ENCODE assay signal across 29 cellular contexts in the genomic region with DNA sequence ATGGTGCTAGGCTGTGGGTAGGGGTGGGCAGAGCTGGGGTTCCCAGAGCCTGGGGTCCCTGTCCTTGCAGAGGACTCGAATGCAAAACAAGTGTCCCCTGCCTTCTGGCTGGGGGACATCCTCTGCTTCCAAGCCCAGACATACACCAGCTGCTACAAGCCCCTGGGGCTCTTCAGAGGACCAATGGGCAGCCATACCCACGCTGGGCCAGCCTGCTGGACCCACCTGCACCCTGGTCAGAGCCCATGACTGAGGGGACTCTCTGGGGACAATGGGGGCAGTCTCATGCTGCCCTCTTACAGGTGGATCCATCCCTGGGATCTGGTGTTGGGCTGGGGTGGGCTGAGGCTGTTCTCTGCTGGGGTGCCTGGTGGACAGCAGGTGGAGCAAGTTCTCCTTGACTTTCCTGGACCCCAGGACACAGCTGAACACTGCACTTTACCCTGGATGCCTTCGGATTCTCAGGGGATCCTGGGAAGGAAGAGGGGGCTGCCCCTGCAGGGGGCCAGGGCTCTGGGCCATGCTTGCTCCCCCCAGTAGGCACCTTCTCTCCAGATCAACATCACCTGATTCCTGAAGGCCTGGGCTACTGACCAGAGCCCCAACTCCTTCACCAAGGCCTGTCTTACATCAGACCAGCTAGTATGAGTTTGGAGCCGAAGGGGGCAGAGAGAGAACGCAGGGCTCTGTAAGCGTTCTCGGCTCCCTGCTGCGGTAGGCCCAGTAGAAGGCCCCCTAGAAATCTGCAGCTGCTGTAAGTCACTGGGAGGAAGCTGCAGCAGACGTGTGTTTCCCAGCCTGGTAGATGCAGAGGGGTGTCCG. TPM values are rescaled to one million over a fixed set of nuclear protein-coding genes. Genes with fewer than 3 reads are reported as not detected.
"Had no signal": no experiment of that assay in that cellular context is flagged by ENCODE, and none has a peak within 500 bp of the region (broad histone marks: within the 10 kb centered on the region; RNA-seq: fewer than 3 reads in every experiment).

No MANE protein-coding gene starts in this region.

- H3K27me3 ChIP-seq: brain microvascular endothelial cell, cardiac muscle cell, Peyer's patch, SJCRH30 had no signal

- H3K4me1 Mint-ChIP-seq: activated naive CD8-positive, alpha-beta T cell treated with anti-CD3 and anti-CD28 coated beads for 36 hours had no signal

- H3K36me3 Mint-ChIP-seq: activated naive CD8-positive, alpha-beta T cell treated with anti-CD3 and anti-CD28 coated beads for 36 hours had no signal

- H3K9ac ChIP-seq: SK-N-SH had no signal

- H3K27ac ChIP-seq: brain microvascular endothelial cell, cardiac muscle cell, Peyer's patch, RWPE1, SJCRH30 had no signal

- H3K27me3 Mint-ChIP-seq: activated CD8-positive, alpha-beta T cell treated with anti-CD3 and anti-CD28 coated beads for 36 hours; activated naive CD8-positive, alpha-beta T cell treated with anti-CD3 and anti-CD28 coated beads for 36 hours had no signal

- H3K9me3 ChIP-seq: Peyer's patch, SJCRH30, SK-N-SH had no signal

- H3K36me3 ChIP-seq: brain microvascular endothelial cell, cardiac muscle cell, Peyer's patch, SJCRH30 had no signal

- H3K9me3 Mint-ChIP-seq: activated CD8-positive, alpha-beta T cell treated with anti-CD3 and anti-CD28 coated beads for 36 hours; activated naive CD4-positive, alpha-beta T cell treated with anti-CD3 and anti-CD28 coated beads for 36 hours; activated naive CD8-positive, alpha-beta T cell treated with anti-CD3 and anti-CD28 coated beads for 36 hours; activated T-cell treated with anti-CD3 and anti-CD28 coated beads, Interleukin-2, amount 50 U/mL, for 72 hours had no signal

- H3K4me2 ChIP-seq: SK-N-SH had no signal

- H3K27ac Mint-ChIP-seq: activated CD8-positive, alpha-beta T cell treated with anti-CD3 and anti-CD28 coated beads for 36 hours; activated naive CD4-positive, alpha-beta T cell treated with anti-CD3 and anti-CD28 coated beads for 36 hours; activated naive CD8-positive, alpha-beta T cell treated with anti-CD3 and anti-CD28 coated beads for 36 hours; activated T-cell treated with anti-CD3 and anti-CD28 coated beads, Interleukin-2, amount 50 U/mL, for 72 hours had no signal

- H3K9me2 ChIP-seq: SK-N-SH had no signal

- H3K4me1 ChIP-seq: Peyer's patch had no signal

- DNase-seq: activated CD4-positive, alpha-beta T cell treated with anti-CD3 and anti-CD28 coated beads for 4 hours; activated CD8-positive, alpha-beta memory T cell treated with anti-CD3 and anti-CD28 coated beads, Interleukin-2, amount 50 U/mL, for 4 hours; activated CD8-positive, alpha-beta T cell treated with anti-CD3 and anti-CD28 coated beads for 36 hours; activated naive CD4-positive, alpha-beta T cell treated with anti-CD3 and anti-CD28 coated beads for 36 hours; activated naive CD8-positive, alpha-beta T cell treated with anti-CD3 and anti-CD28 coated beads for 36 hours; activated T-cell treated with anti-CD3 and anti-CD28 coated beads, Interleukin-2, amount 50 U/mL, for 72 hours; brain microvascular endothelial cell; NCI-H1092 treated with DMSO at 0.1 percent for 48 hours; NCI-H1417 treated with DMSO at 0.1 percent for 48 hours; NCI-H1694; NCI-H2029; NCI-H2107; NCI-H2171 treated with DMSO at 0.1 percent for 48 hours; NCI-H226; NCI-H526 treated with DMSO at 0.1 percent for 48 hours; NCI-H82; NK-92 treated with Interleukin-12 subunit alpha and Interleukin-12 subunit beta, amount 100 ng/mL, for 24 hours; Peyer's patch; Right ventricle myocardium superior; SJCRH30; SK-N-SH; T-helper 1 cell had no signal

- ATAC-seq: activated CD4-positive, CD25-positive, alpha-beta regulatory T cell treated with anti-CD3 and anti-CD28 coated beads, Interleukin-2, amount 50 U/mL, for 24 hours; activated CD8-positive, alpha-beta T cell treated with anti-CD3 and anti-CD28 coated beads for 36 hours; activated T-cell treated with anti-CD3 and anti-CD28 coated beads, Interleukin-2, amount 50 U/mL, for 72 hours had no signal

- H3K4me3 ChIP-seq: cardiac muscle cell, Peyer's patch, SJCRH30 had no signal

- H3K4me3 Mint-ChIP-seq: activated CD8-positive, alpha-beta T cell treated with anti-CD3 and anti-CD28 coated beads for 36 hours; activated naive CD4-positive, alpha-beta T cell treated with anti-CD3 and anti-CD28 coated beads for 36 hours; activated naive CD8-positive, alpha-beta T cell treated with anti-CD3 and anti-CD28 coated beads for 36 hours; activated T-cell treated with anti-CD3 and anti-CD28 coated beads, Interleukin-2, amount 50 U/mL, for 72 hours had no signal

RNA-seq across cellular contexts. Expression of a gene that starts 46.1 kb away (rescaled TPM):
- total RNA-seq: activated CD8-positive, alpha-beta T cell treated with anti-CD3 and anti-CD28 coated beads for 36 hours; activated naive CD4-positive, alpha-beta T cell treated with anti-CD3 and anti-CD28 coated beads for 36 hours; activated naive CD8-positive, alpha-beta T cell treated with anti-CD3 and anti-CD28 coated beads for 36 hours; MCF 10A; NCI-H460; Peyer's patch; Right ventricle myocardium superior; SJCRH30; T-helper 2 cell treated with Interferon-gamma antibody and Interleukin-4, amounts not matched to agents 100 ng/mL and 5 ng/mL, for 36 hours had no signal
- polyA plus RNA-seq: adipose tissue, cardiac muscle cell had no signal
